ENCODE assay signal across 8 cellular contexts in the genomic region with DNA sequence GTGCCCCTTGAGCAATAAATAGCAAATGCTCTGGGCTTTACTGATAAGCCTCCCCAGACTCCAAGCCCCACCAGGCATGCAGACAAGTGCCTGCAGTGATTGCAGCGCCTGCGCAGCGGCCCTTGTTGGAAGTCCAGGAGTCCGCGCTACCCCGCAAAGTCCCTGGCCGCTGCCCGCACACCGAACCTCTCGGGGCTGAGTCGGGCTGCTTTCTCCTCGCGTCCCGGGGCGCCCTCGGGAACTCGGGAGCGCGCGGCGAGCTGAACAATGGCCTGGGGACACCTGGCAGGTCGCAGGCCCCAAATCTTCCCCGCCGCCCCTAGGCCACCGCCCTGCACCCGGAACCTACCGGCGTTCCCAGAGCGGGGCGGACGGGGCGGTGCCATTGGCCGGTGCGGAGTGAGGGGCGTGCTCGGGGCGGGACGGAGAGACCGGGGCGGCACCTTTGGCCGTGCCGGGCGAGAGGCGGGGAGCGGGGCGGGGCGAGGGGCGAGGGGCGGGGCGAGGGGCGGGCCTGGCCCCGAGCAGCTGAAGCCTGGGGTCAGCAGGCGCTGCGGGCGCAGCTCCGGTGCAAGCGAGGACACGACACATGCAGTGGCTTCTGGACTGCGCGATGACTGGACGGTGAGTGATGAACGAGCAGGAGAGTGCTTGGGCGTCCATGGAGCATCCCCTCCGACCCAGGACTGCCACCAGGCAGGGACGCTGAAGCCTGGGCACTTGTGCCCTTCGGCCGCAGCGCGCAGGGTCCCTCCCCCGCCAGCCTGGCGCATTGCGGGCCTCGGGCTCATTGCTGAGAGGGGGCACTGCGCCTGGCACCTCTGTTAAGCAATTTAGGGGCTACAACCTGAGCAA. TPM values are rescaled to one million over a fixed set of nuclear protein-coding genes. Genes with fewer than 3 reads are reported as not detected.
DNase-seq lines count a peak whose midpoint lies in the region; ATAC-seq and TF ChIP-seq lines count a peak whose summit lies in the region.

A gene with protein sequence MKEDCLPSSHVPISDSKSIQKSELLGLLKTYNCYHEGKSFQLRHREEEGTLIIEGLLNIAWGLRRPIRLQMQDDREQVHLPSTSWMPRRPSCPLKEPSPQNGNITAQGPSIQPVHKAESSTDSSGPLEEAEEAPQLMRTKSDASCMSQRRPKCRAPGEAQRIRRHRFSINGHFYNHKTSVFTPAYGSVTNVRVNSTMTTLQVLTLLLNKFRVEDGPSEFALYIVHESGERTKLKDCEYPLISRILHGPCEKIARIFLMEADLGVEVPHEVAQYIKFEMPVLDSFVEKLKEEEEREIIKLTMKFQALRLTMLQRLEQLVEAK (plus strand): TSS at position 560 of the 855 bp plus-strand sequence. CDS start 10,401 bp downstream, outside the sequence.

- H3K36me3 ChIP-seq in neural cell (ENCODE audit: insufficient read depth, low read length): no peaks in the 10 kb centered on the region
- H3K36me3 ChIP-seq in stomach: peaks cover 0 to 10% (median 3%) of the 10 kb centered on the region in 4 donors

- H3F3A ChIP-seq in neural cell (ENCODE audit: insufficient read depth, low read length, poor library complexity, severe bottlenecking): no peaks in the 10 kb centered on the region

- H3K9me2 ChIP-seq in neural cell (ENCODE audit: insufficient read depth, low read length): no peaks in the 10 kb centered on the region

- intact Hi-C loops in stomach (cut with DNase I; ENCODE audit: low total_unique reads): no loop called here

- H3K9ac ChIP-seq in neural cell (ENCODE audit: low read length): peak within 1 kb of the TSS; percentile 82

- TF ChIP-seq RAD21 in neural cell (conservative IDR thresholded peaks at IDR 0.05): peak; percentile 27

- H3K27ac ChIP-seq in neural cell (ENCODE audit: low read length) (peak within 1 kb of the TSS; percentile 42), stomach (peak within 1 kb of the TSS; percentile 87 to 96 (median 93))

- no peaks in the 10 kb centered on the region for H4K20me1 ChIP-seq in neural cell (ENCODE audit: insufficient read depth)

- no peaks in the 10 kb centered on the region for H3K27me3 ChIP-seq in neural cell (ENCODE audit: insufficient read depth, low read depth, low read length)
- H3K27me3 ChIP-seq in stomach: no peaks in the 10 kb centered on the region

- TF ChIP-seq EP300 in neural cell (conservative IDR thresholded peaks at IDR 0.05; ENCODE audit: poor library complexity, severe bottlenecking) (no peak), stomach (IDR thresholded peaks at IDR 0.05) (no peak)

- TF ChIP-seq CTCF in neural cell (IDR thresholded peaks at IDR 0.05; ENCODE audit: poor library complexity, severe bottlenecking) (no peak), stomach (IDR thresholded peaks at IDR 0.05) (peak in 1 of 7 experiments; percentile 15)

- peak within 1 kb of the TSS; percentile 72 for H3K4me2 ChIP-seq in neural cell (ENCODE audit: low read length)

- H2AFZ ChIP-seq in neural cell (ENCODE audit: low read depth, low read length): peak within 1 kb of the TSS; percentile 41

- WGBS in stomach, 5 donors: 0 to 4% (median 1%) methylated on average over 15 to 74 of the region's 74 CpGs

- peak; percentile 92 for ATAC-seq in GM21619 (IDR thresholded peaks at IDR 0.05; ENCODE audit: unreplicated experiment)

- peak; percentile 32 for DNase-seq in DMS79 treated with DMSO at 0.1 percent for 48 hours (lab: John Stamatoyannopoulos, UW)
- peak; percentile 70 for DNase-seq in Jurkat, Clone E6-1 (ENCODE audit: low read depth, low spot score)
- peak; percentile 91 for DNase-seq in RPMI8226
- DNase-seq in activated effector memory CD4-positive, alpha-beta T cell treated with Interleukin-2 at 50 U/mL for 16 hours: peak; percentile 90
- peak; percentile 43 for DNase-seq in fibroblast of the conjunctiva (ENCODE audit: low read depth)
- DNase-seq in stomach: peak; percentile 95

- H3K4me3 ChIP-seq in Jurkat, Clone E6-1 (ENCODE audit: low read length): peak within 1 kb of the TSS; percentile 91
- H3K4me3 ChIP-seq in neural cell (ENCODE audit: low read length) (peak within 1 kb of the TSS; percentile 94), stomach (peak within 1 kb of the TSS; percentile 60 to 72 (median 72))

- peak in 1 of 4 donors; percentile 74 for TF ChIP-seq POLR2A in stomach (IDR thresholded peaks at IDR 0.05)

- H3K9me3 ChIP-seq in neural cell (ENCODE audit: low read length) (no peaks in the 10 kb centered on the region), stomach (no peaks in the 10 kb centered on the region)

- peaks cover 41 to 76% (median 59%) of the 10 kb centered on the region in 4 donors for H3K4me1 ChIP-seq in stomach

- no peaks in the 10 kb centered on the region for H3K79me2 ChIP-seq in neural cell (replicated peaks; ENCODE audit: insufficient read depth, low read length)

TF ChIP-seq in neural cell, 6 proteins besides CTCF, POLR2A, EP300 and RAD21:
- TF ChIP-seq SMC3 (conservative IDR thresholded peaks at IDR 0.05; ENCODE audit: poor library complexity) (peak; percentile 36), TAF1 (IDR thresholded peaks at IDR 0.05; ENCODE audit: low read depth) (peak; percentile 52), POLR2AphosphoS5 (IDR thresholded peaks at IDR 0.05) (peak; percentile 37), EZH2 (IDR thresholded peaks at IDR 0.05; ENCODE audit: borderline replicate concordance, insufficient read depth, low read length, poor library complexity, severe bottlenecking) (no peak), MXI1 (conservative IDR thresholded peaks at IDR 0.05; ENCODE audit: poor library complexity, severe bottlenecking) (peak; percentile 55)
- TF ChIP-seq, protein P1, sequence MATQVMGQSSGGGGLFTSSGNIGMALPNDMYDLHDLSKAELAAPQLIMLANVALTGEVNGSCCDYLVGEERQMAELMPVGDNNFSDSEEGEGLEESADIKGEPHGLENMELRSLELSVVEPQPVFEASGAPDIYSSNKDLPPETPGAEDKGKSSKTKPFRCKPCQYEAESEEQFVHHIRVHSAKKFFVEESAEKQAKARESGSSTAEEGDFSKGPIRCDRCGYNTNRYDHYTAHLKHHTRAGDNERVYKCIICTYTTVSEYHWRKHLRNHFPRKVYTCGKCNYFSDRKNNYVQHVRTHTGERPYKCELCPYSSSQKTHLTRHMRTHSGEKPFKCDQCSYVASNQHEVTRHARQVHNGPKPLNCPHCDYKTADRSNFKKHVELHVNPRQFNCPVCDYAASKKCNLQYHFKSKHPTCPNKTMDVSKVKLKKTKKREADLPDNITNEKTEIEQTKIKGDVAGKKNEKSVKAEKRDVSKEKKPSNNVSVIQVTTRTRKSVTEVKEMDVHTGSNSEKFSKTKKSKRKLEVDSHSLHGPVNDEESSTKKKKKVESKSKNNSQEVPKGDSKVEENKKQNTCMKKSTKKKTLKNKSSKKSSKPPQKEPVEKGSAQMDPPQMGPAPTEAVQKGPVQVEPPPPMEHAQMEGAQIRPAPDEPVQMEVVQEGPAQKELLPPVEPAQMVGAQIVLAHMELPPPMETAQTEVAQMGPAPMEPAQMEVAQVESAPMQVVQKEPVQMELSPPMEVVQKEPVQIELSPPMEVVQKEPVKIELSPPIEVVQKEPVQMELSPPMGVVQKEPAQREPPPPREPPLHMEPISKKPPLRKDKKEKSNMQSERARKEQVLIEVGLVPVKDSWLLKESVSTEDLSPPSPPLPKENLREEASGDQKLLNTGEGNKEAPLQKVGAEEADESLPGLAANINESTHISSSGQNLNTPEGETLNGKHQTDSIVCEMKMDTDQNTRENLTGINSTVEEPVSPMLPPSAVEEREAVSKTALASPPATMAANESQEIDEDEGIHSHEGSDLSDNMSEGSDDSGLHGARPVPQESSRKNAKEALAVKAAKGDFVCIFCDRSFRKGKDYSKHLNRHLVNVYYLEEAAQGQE (IDR thresholded peaks at IDR 0.05; ENCODE audit: borderline replicate concordance): no peak
TF ChIP-seq in neural cell: peak in this region for 4.

RNA-seq across cellular contexts. Expression of the gene that starts here (rescaled TPM):
- polyA plus RNA-seq in Jurkat, Clone E6-1 (2012; ENCODE audit: insufficient read depth, insufficient read length): 11.1 TPM
- polyA plus RNA-seq in neural cell: 10.2 and 12.4 TPM in 2 replicates
- 6.3 and 10.0 TPM in 2 replicates for polyA minus RNA-seq in neural cell
- total RNA-seq in stomach: 10 to 100 TPM in 4 of 5 donors, 1 to 10 TPM in 1; 7.8 to 74.5 (median 22.7) TPM
- 10 to 100 TPM in 2 of 3 donors, 1 to 10 TPM in 1; 7.8 to 13.7 (median 10.4) TPM for polyA plus RNA-seq in stomach

Comparison
In these comparisons a context has a peak if more than half of its experiments do, and no peak if none do; other contexts are left out.
1. Peak in every context shown above with its lines: DNase-seq, ATAC-seq, H3K4me3 ChIP-seq and H3K27ac ChIP-seq.
2. DNase-seq: peak in every context shown above with its lines; median percentile 95 in stomach; 91 in RPMI8226; 90 in activated effector memory CD4-positive, alpha-beta T cell treated with Interleukin-2 at 50 U/mL for 16 hours; 70 in Jurkat, Clone E6-1; 43 in fibroblast of the conjunctiva; 32 in DMS79 treated with DMSO at 0.1 percent for 48 hours.